In genomic region chr15:66461294-66461693, GRCh38 we compare ENCODE assay signal across 6 cellular contexts. TPM values are rescaled to one million over a fixed set of nuclear protein-coding genes. Genes with fewer than 3 reads are reported as not detected.
DNase-seq lines count a peak whose midpoint lies in the region; ATAC-seq and TF ChIP-seq lines count a peak whose summit lies in the region.
"Not testable (repeated sequence)": the region's sequence is repeated elsewhere in the genome, so short reads cannot be mapped to it uniquely, and the experiment has no call there.

No MANE protein-coding gene starts in this region.

- H3K9ac ChIP-seq in IMR-90 (ENCODE audit: low read depth, low read length) = not testable (repeated sequence)

- BruUV-seq in Calu3 (replicated peaks; lab: Mats Ljungman, UMichigan); IMR-90 (replicated peaks; lab: Mats Ljungman, UMichigan); MCF 10A (replicated peaks; lab: Mats Ljungman, UMichigan): not testable (repeated sequence)

- not testable (repeated sequence) for H3K56ac ChIP-seq in IMR-90 (ENCODE audit: extremely low read depth, insufficient read depth, low read length)

- H2BK15ac ChIP-seq in IMR-90 (ENCODE audit: low read depth, low read length) = not testable (repeated sequence)

- TF ChIP-seq CTCF in Calu3 (IDR thresholded peaks at IDR 0.05; ENCODE audit: unreplicated experiment); IMR-90 (conservative IDR thresholded peaks at IDR 0.05; ENCODE audit: low read depth, low read length); RWPE2 (IDR thresholded peaks at IDR 0.05; ENCODE audit: poor library complexity, severe bottlenecking); MCF 10A (IDR thresholded peaks at IDR 0.05; ENCODE audit: unreplicated experiment); endothelial cell (IDR thresholded peaks at IDR 0.05; ENCODE audit: unreplicated experiment); esophagus squamous epithelium (IDR thresholded peaks at IDR 0.05): not testable (repeated sequence)

- not testable (repeated sequence) for H3K27ac ChIP-seq in IMR-90 (ENCODE audit: insufficient read depth, low read length)
- H3K27ac ChIP-seq in RWPE2 (ENCODE audit: poor library complexity, severe bottlenecking) = peak overlapping the region; percentile 93
- H3K27ac ChIP-seq in esophagus squamous epithelium = peak overlapping the region in 3 of 4 donors; percentile 48 to 63 (median 60)

- H2AK9ac ChIP-seq in IMR-90 (replicated peaks; ENCODE audit: low read depth, low read length, poor library complexity) = not testable (repeated sequence)

- H3K4ac ChIP-seq in IMR-90 (ENCODE audit: low read depth, low read length) = not testable (repeated sequence)

- H3K4me3 Mint-ChIP-seq in Calu3 (ENCODE audit: low read depth, unreplicated experiment); MCF 10A (ENCODE audit: unreplicated experiment); endothelial cell (ENCODE audit: unreplicated experiment): not testable (repeated sequence)

- not testable (repeated sequence) for H3K36me3 ChIP-seq in IMR-90 (ENCODE audit: control insufficient read depth, insufficient read depth, low read length); esophagus squamous epithelium
- H3K36me3 ChIP-seq in RWPE2 (ENCODE audit: low read depth) = peaks cover 47% of the 10 kb centered on the region

- DNase-seq in Calu3; IMR-90; RWPE2 (ENCODE audit: low spot score); endothelial cell (ENCODE audit: low spot score); esophagus squamous epithelium (lab: John Stamatoyannopoulos, UW): not testable (repeated sequence)
- peak; percentile 33 for DNase-seq in MCF 10A (ENCODE audit: unreplicated experiment)

- H3K27ac Mint-ChIP-seq in Calu3 (ENCODE audit: unreplicated experiment) = peak overlapping the region; percentile 66
- peak overlapping the region; percentile 84 for H3K27ac Mint-ChIP-seq in MCF 10A (ENCODE audit: low read depth, unreplicated experiment)
- H3K27ac Mint-ChIP-seq in endothelial cell (ENCODE audit: unreplicated experiment) = peak overlapping the region; percentile 94

- not testable (repeated sequence) for TF ChIP-seq RAD21 in IMR-90 (IDR thresholded peaks at IDR 0.05; ENCODE audit: low read length)

- H4K8ac ChIP-seq in IMR-90 (ENCODE audit: low read depth in 2 of 2, low read length in 2 of 2) = not testable (repeated sequence)

- peak overlapping the region; percentile 46 for H3K23ac ChIP-seq in IMR-90 (ENCODE audit: low read depth, low read length)

- H3K9me3 ChIP-seq in IMR-90 (ENCODE audit: control insufficient read depth, insufficient read depth, low read length); RWPE2 (ENCODE audit: severe bottlenecking); esophagus squamous epithelium: not testable (repeated sequence)

- not testable (repeated sequence) for H3K4me2 ChIP-seq in IMR-90 (ENCODE audit: low read depth, low read length)

- H3K14ac ChIP-seq in IMR-90 (replicated peaks; ENCODE audit: low read depth, low read length) = 0 out of 2 replicates have a peak overlapping the region, but pooled peaks have one; percentile 48

- H3K27me3 Mint-ChIP-seq in Calu3 (ENCODE audit: unreplicated experiment); MCF 10A (ENCODE audit: insufficient read depth, unreplicated experiment); endothelial cell (ENCODE audit: unreplicated experiment): not testable (repeated sequence)

- H3K4me1 Mint-ChIP-seq in Calu3 (ENCODE audit: low read depth, unreplicated experiment) = peaks cover 35% of the 10 kb centered on the region
- peaks cover 25% of the 10 kb centered on the region for H3K4me1 Mint-ChIP-seq in MCF 10A (ENCODE audit: insufficient read depth, unreplicated experiment)
- peaks cover 17% of the 10 kb centered on the region for H3K4me1 Mint-ChIP-seq in endothelial cell (ENCODE audit: unreplicated experiment)

- not testable (repeated sequence) for H3K4me3 ChIP-seq in IMR-90 (ENCODE audit: insufficient read depth, low read depth, low read length); RWPE2 (ENCODE audit: severe bottlenecking); esophagus squamous epithelium

- H4K5ac ChIP-seq in IMR-90 (ENCODE audit: low read depth, low read length) = not testable (repeated sequence)

- dilution Hi-C loops in IMR-90 (cut with HindIII; ENCODE audit: low sequenced_read_pairs, unreplicated experiment) = not testable (repeated sequence)

- POLR2A ChIA-PET in IMR-90 (lab: Charles Lee; ENCODE audit: unreplicated experiment) = not testable (repeated sequence)
- POLR2A ChIA-PET in MCF 10A (lab: Yijun Ruan, JAX) = interaction anchor here (0.8 to 5.3 kb wide), 7 partner anchors 9 to 74 kb away, joined by 3 to 34 read pairs (median 4); partner anchors contain the start of genes MAP2K1, RPL4, SNAPC5 and ZWILCH

- H2BK20ac ChIP-seq in IMR-90 (ENCODE audit: low read depth, low read length) = not testable (repeated sequence)

- not testable (repeated sequence) for ATAC-seq in IMR-90 (ENCODE audit: low read depth); RWPE2 (ENCODE audit: low read depth)

- peaks cover 30 to 52% of the 10 kb centered on the region in 2 experiments for H3K79me1 ChIP-seq in IMR-90 (ENCODE audit: low read depth in 1 of 2, low read length in 2 of 2)

- CTCF ChIA-PET in Calu3 (lab: Charles Lee) = interaction anchor here (1.1 kb wide), 1 partner anchor 37 kb away, joined by 4 read pairs; no protein-coding TSS in a partner anchor
- CTCF ChIA-PET in IMR-90 (lab: Yijun Ruan, JAX) = not testable (repeated sequence)
- CTCF ChIA-PET in MCF 10A (lab: Yijun Ruan, JAX) = interaction anchor here (0.6 to 1.7 kb wide), 2 partner anchors 37 to 69 kb away, joined by 3 to 7 read pairs; partner anchors contain the start of gene SNAPC5

- H4K20me1 ChIP-seq in IMR-90 (ENCODE audit: insufficient read depth, low read length) = not testable (repeated sequence)

- intact Hi-C loops in Calu3 (cut with micrococcal nuclease; ENCODE audit: unreplicated experiment); IMR-90 (cut with micrococcal nuclease); MCF 10A (cut with micrococcal nuclease); esophagus squamous epithelium (cut with DNase I): not testable (repeated sequence)

- no CpG with 5 or more reads among the region's 6 CpGs for WGBS in IMR-90 (ENCODE audit: extremely low coverage in 2 of 2, insufficient read length in 1 of 2), 2 experiments
- WGBS in esophagus squamous epithelium, 2 donors = 76 to 82% methylated on average over 4 to 6 of the region's 6 CpGs

- H2BK5ac ChIP-seq in IMR-90 (ENCODE audit: low read depth, low read length, poor library complexity, severe bottlenecking) = not testable (repeated sequence)

- H3K9me1 ChIP-seq in IMR-90 (ENCODE audit: insufficient read depth, low read length) = peaks cover 19% of the 10 kb centered on the region

- H2BK120ac ChIP-seq in IMR-90 (ENCODE audit: low read depth, low read length) = not testable (repeated sequence)

- in situ Hi-C loops in IMR-90 (cut with MboI; ENCODE audit: low sequenced_read_pairs) = not testable (repeated sequence)

- not testable (repeated sequence) for H3K4me1 ChIP-seq in IMR-90 (ENCODE audit: control insufficient read depth, insufficient read depth, low read length)
- peaks cover 41% of the 10 kb centered on the region for H3K4me1 ChIP-seq in RWPE2 (ENCODE audit: insufficient read depth, poor library complexity, severe bottlenecking)
- H3K4me1 ChIP-seq in esophagus squamous epithelium = peaks cover 11 to 47% (median 16%) of the 10 kb centered on the region in 3 donors

- H3K9me3 Mint-ChIP-seq in Calu3 (ENCODE audit: low read depth, unreplicated experiment); MCF 10A (ENCODE audit: unreplicated experiment); endothelial cell (ENCODE audit: unreplicated experiment): not testable (repeated sequence)

- not testable (repeated sequence) for H3K18ac ChIP-seq in IMR-90 (ENCODE audit: low read depth, low read length)

- H4K91ac ChIP-seq in IMR-90 (ENCODE audit: insufficient read depth, low read depth, low read length) = not testable (repeated sequence)

- H2AK5ac ChIP-seq in IMR-90 (ENCODE audit: low read depth, low read length) = not testable (repeated sequence)

- H3K36me3 Mint-ChIP-seq in Calu3 (ENCODE audit: insufficient read depth, unreplicated experiment) (peaks cover 12% of the 10 kb centered on the region), MCF 10A (ENCODE audit: insufficient read depth, unreplicated experiment) (peaks cover 39% of the 10 kb centered on the region), endothelial cell (ENCODE audit: low read depth, unreplicated experiment) (peaks cover 41% of the 10 kb centered on the region)

- TF ChIP-seq POLR2A in IMR-90 (IDR thresholded peaks at IDR 0.05; ENCODE audit: low read depth, low read length); esophagus squamous epithelium (IDR thresholded peaks at IDR 0.05): not testable (repeated sequence)

- not testable (repeated sequence) for H3K27me3 ChIP-seq in IMR-90 (ENCODE audit: control insufficient read depth, insufficient read depth, low read length); RWPE2 (ENCODE audit: insufficient read depth, poor library complexity, severe bottlenecking); esophagus squamous epithelium

- not testable (repeated sequence) for H2AFZ ChIP-seq in IMR-90 (replicated peaks; ENCODE audit: low read length, poor library complexity)

RNA-seq across cellular contexts. Expression of gene SNAPC5, which starts 36.3 kb away (rescaled TPM):
- 47.6 and 52.1 TPM in 2 replicates for total RNA-seq in Calu3 (2022)
- 26.3 and 40.8 TPM in 2 replicates for total RNA-seq in IMR-90 (2012; rRNA removed)
- polyA plus RNA-seq in IMR-90 (2012; rRNA removed) = 25.4 and 25.9 TPM in 2 replicates
- polyA plus RNA-seq in IMR-90 (2012; cell fraction: cytosol; rRNA removed) = 7.4 and 12.4 TPM in 2 replicates
- 1.7 and 10.6 TPM in 2 replicates for polyA plus RNA-seq in IMR-90 (2012; cell fraction: nucleus; rRNA removed; ENCODE audit: low replicate concordance)
- total RNA-seq in MCF 10A (2022) = 22.9 and 24.6 TPM in 2 replicates
- 16.2 TPM for total RNA-seq in endothelial cell (ENCODE audit: unreplicated experiment)
- 10 to 100 TPM in 3 of 4 donors, 1 to 10 TPM in 1; 7.8 to 31.1 (median 16.7) TPM for total RNA-seq in esophagus squamous epithelium

RNA-seq across cellular contexts. Expression of gene RPL4, which starts 43.4 kb away (rescaled TPM):
- total RNA-seq in Calu3 (2022) (2,415 and 2,676 TPM in 2 replicates), IMR-90 (2012; rRNA removed) (6,510 and 13,244 TPM in 2 replicates), MCF 10A (2022) (5,336 and 5,631 TPM in 2 replicates), endothelial cell (ENCODE audit: unreplicated experiment) (3,652 TPM), esophagus squamous epithelium (1,000 to 10,000 TPM; 2,279 to 4,532 (median 3,529) TPM)
- polyA plus RNA-seq in IMR-90 (2012; rRNA removed) = 3,530 and 4,083 TPM in 2 replicates
- polyA plus RNA-seq in IMR-90 (2012; cell fraction: cytosol; rRNA removed) = 1,783 and 5,124 TPM in 2 replicates
- 1,149 and 1,402 TPM in 2 replicates for polyA plus RNA-seq in IMR-90 (2012; cell fraction: nucleus; rRNA removed; ENCODE audit: low replicate concordance)

RNA-seq across cellular contexts. Expression of gene ZWILCH, which starts 43.8 kb away (rescaled TPM):
- total RNA-seq in Calu3 (2022) (33.2 and 34.5 TPM in 2 replicates), IMR-90 (2012; rRNA removed) (22.2 and 28.1 TPM in 2 replicates), MCF 10A (2022) (20.8 and 27.4 TPM in 2 replicates), endothelial cell (ENCODE audit: unreplicated experiment) (19.3 TPM), esophagus squamous epithelium (10 to 100 TPM in 2 of 4 donors, 1 to 10 TPM in 2; 4.5 to 21.2 (median 11.4) TPM)
- polyA plus RNA-seq in IMR-90 (2012; rRNA removed) = 10.3 and 10.5 TPM in 2 replicates
- polyA plus RNA-seq in IMR-90 (2012; cell fraction: cytosol; rRNA removed) = 0.92 and 4.1 TPM in 2 replicates
- polyA plus RNA-seq in IMR-90 (2012; cell fraction: nucleus; rRNA removed; ENCODE audit: low replicate concordance) = 0.90 and 11.2 TPM in 2 replicates
